In the genomic region with DNA sequence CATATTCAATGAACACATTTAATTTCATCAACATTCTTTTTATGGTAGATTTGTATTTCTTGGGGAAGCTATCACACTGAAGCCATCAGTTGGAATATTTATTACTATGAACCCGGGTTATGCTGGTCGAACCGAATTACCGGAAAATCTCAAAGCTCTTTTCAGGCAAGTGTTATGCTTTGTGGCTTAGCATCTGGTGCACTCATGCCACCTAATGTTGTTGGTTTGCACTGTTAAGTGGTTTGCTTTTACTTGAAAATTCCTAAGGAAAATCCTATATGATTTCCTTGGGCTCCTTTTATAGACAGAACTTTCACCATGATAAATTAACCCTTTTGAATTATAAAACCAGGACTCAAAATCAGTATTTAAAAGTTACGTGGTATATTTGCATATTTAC, we compare ENCODE assay signal across 20 cellular contexts.
DNase-seq lines count a peak whose midpoint lies in the region; TF ChIP-seq lines count a peak whose summit lies in the region.
"Had no signal": no experiment of that assay in that cellular context is flagged by ENCODE, and none has a peak within 500 bp of the region (broad histone marks: within the 10 kb centered on the region; RNA-seq: fewer than 3 reads in every experiment).

No MANE protein-coding gene starts in this region.

- no peak overlapping the region for H3T11ph ChIP-seq in H9 (ENCODE audit: low read length)

- H3K36me3 ChIP-seq in parathyroid adenoma (ENCODE audit: control insufficient read depth, insufficient read depth, low read length) = peaks cover 7% of the 10 kb centered on the region
- H3K36me3 ChIP-seq: breast epithelium, thyroid gland had no signal

- H3K4me1 ChIP-seq in parathyroid adenoma (peaks cover 49% of the 10 kb centered on the region), H9 (ENCODE audit: insufficient read depth, low read length) (no peaks in the 10 kb centered on the region)
- H3K4me1 ChIP-seq: breast epithelium, thyroid gland had no signal

- no peak overlapping the region for H2BK12ac ChIP-seq in H9 (ENCODE audit: insufficient read length, low read depth, low read length)

- H3K23ac ChIP-seq in H9 (ENCODE audit: insufficient read length, low read depth, low read length) = no peak overlapping the region

- no peak overlapping the region for H2AK5ac ChIP-seq in H9 (ENCODE audit: insufficient read length, low read length)

- H3K4ac ChIP-seq in H9 (ENCODE audit: low read depth, low read length) = no peak overlapping the region

- peaks cover 21% of the 10 kb centered on the region for H3K79me2 ChIP-seq in parathyroid adenoma
- no peaks in the 10 kb centered on the region for H3K79me2 ChIP-seq in H9 (ENCODE audit: insufficient read depth, low read length)

- DNase-seq in NCI-H82 (lab: John Stamatoyannopoulos, UW) = peak; percentile 50
- no peak for DNase-seq in NCI-H82 treated with DMSO at 0.1 percent for 48 hours (lab: John Stamatoyannopoulos, UW; ENCODE audit: unreplicated experiment)
- DNase-seq in NCI-H526 treated with DMSO at 0.1 percent for 48 hours (lab: John Stamatoyannopoulos, UW) = peak; percentile 21
- no peak for DNase-seq in chondrocyte (ENCODE audit: low spot score)
- no peak for DNase-seq in stimulated activated CD8-positive, alpha-beta memory T cell treated with anti-CD3 and anti-CD28 coated beads, Interleukin-4, amount 100 ng/mL, for 48 hours
- no peak for DNase-seq in H9
- no peak for DNase-seq in activated CD4-positive, alpha-beta T cell treated with anti-CD3 and anti-CD28 coated beads, Interleukin-2, amount 10 ng/mL, durations not matched to agents 7 days and 5 days
- DNase-seq: activated naive CD4-positive, alpha-beta T cell treated with Interleukin-2 at 50 U/mL for 16 hours; Calu3; effector CD8-positive, alpha-beta T cell; GOT3; NCI-H1048; NCI-H2227 treated with DMSO at 0.1 percent for 48 hours; T-helper 1 cell; thyroid gland had no signal

- no peak overlapping the region for H3K18ac ChIP-seq in H9 (ENCODE audit: insufficient read length, low read depth, low read length)

- no peaks in the 10 kb centered on the region for H4K20me1 ChIP-seq in H9 (ENCODE audit: control insufficient read depth, insufficient read depth, insufficient read length)

- H3K36me3 Mint-ChIP-seq in chondrocyte (ENCODE audit: low read depth) (no peaks in the 10 kb centered on the region), H9 (ENCODE audit: insufficient read depth in 1 of 3, low read depth in 3 of 3) (peaks cover 0 to 9% (median 3%) of the 10 kb centered on the region in 3 experiments; a peak in 4 of 7 replicates)
- H3K36me3 Mint-ChIP-seq in activated CD4-positive, alpha-beta T cell treated with anti-CD3 and anti-CD28 coated beads, Interleukin-2, amount 10 ng/mL, durations not matched to agents 7 days and 5 days (ENCODE audit: low read depth) = no peaks in the 10 kb centered on the region

- H3K23me2 ChIP-seq in H9 (ENCODE audit: insufficient read length, low read depth, low read length, poor library complexity, severe bottlenecking) = no peaks in the 10 kb centered on the region

- no peak overlapping the region for H4K5ac ChIP-seq in H9 (ENCODE audit: insufficient read length, low read depth, low read length)

- no peak overlapping the region for H2AFZ ChIP-seq in parathyroid adenoma
- H2AFZ ChIP-seq in H9 (ENCODE audit: low read length) = no peak overlapping the region

- no peak overlapping the region for H4K8ac ChIP-seq in H9 (replicated peaks; ENCODE audit: insufficient read length, low read depth, low read length)

- H3K27ac ChIP-seq in parathyroid adenoma (peak overlapping the region; percentile 92), H9 (ENCODE audit: insufficient read length, low read depth, low read length) (no peak overlapping the region)
- H3K27ac ChIP-seq: breast epithelium, thyroid gland had no signal

- no peak overlapping the region for H2BK20ac ChIP-seq in H9 (ENCODE audit: low read depth, low read length, poor library complexity, severe bottlenecking)

- H2BK120ac ChIP-seq in H9 (ENCODE audit: low read depth, low read length, poor library complexity, severe bottlenecking) = no peak overlapping the region

- no peak overlapping the region for H3K14ac ChIP-seq in H9 (ENCODE audit: insufficient read depth, low read length)

- no peak overlapping the region for H3K56ac ChIP-seq in H9 (ENCODE audit: insufficient read length, low read depth, low read length)

- H3K27me3 Mint-ChIP-seq in chondrocyte (ENCODE audit: low read depth) (peaks cover 3% of the 10 kb centered on the region), H9 (ENCODE audit: low read depth) (no peaks in the 10 kb centered on the region)
- no peaks in the 10 kb centered on the region for H3K27me3 Mint-ChIP-seq in activated CD4-positive, alpha-beta T cell treated with anti-CD3 and anti-CD28 coated beads, Interleukin-2, amount 10 ng/mL, durations not matched to agents 7 days and 5 days

- no peak overlapping the region for H3K4me3 Mint-ChIP-seq in chondrocyte (ENCODE audit: unreplicated experiment)
- no peak overlapping the region for H3K4me3 Mint-ChIP-seq in H9
- H3K4me3 Mint-ChIP-seq in activated CD4-positive, alpha-beta T cell treated with anti-CD3 and anti-CD28 coated beads, Interleukin-2, amount 10 ng/mL, durations not matched to agents 7 days and 5 days = no peak overlapping the region
- H3K4me3 Mint-ChIP-seq: neural crest cell, WTC11 had no signal

- H3K4me1 Mint-ChIP-seq in chondrocyte (ENCODE audit: low read depth) (no peaks in the 10 kb centered on the region), H9 (peaks cover 10 to 12% of the 10 kb centered on the region in 2 experiments)
- no peaks in the 10 kb centered on the region for H3K4me1 Mint-ChIP-seq in activated CD4-positive, alpha-beta T cell treated with anti-CD3 and anti-CD28 coated beads, Interleukin-2, amount 10 ng/mL, durations not matched to agents 7 days and 5 days
- H3K4me1 Mint-ChIP-seq: neural crest cell had no signal

- H3K27ac Mint-ChIP-seq in chondrocyte (ENCODE audit: unreplicated experiment) (no peak overlapping the region), H9 (no peak overlapping the region)
- H3K27ac Mint-ChIP-seq in activated CD4-positive, alpha-beta T cell treated with anti-CD3 and anti-CD28 coated beads, Interleukin-2, amount 10 ng/mL, durations not matched to agents 7 days and 5 days = no peak overlapping the region
- H3K27ac Mint-ChIP-seq: WTC11 had no signal

- H3K9me3 Mint-ChIP-seq in chondrocyte (ENCODE audit: low read depth) (peaks cover 3% of the 10 kb centered on the region), H9 (peaks cover 4 to 7% of the 10 kb centered on the region in 2 experiments; a peak in 3 of 5 replicates)
- H3K9me3 Mint-ChIP-seq in activated CD4-positive, alpha-beta T cell treated with anti-CD3 and anti-CD28 coated beads, Interleukin-2, amount 10 ng/mL, durations not matched to agents 7 days and 5 days = no peaks in the 10 kb centered on the region

- CTCF ChIA-PET in activated CD4-positive, alpha-beta T cell treated with anti-CD3 and anti-CD28 coated beads, Interleukin-2, amount 10 ng/mL, durations not matched to agents 7 days and 5 days (lab: Charles Lee) = no interaction called here

- POLR2A ChIA-PET in activated CD4-positive, alpha-beta T cell treated with anti-CD3 and anti-CD28 coated beads, Interleukin-2, amount 10 ng/mL, durations not matched to agents 7 days and 5 days (lab: Charles Lee) = no interaction called here

- TF ChIP-seq CTCF in chondrocyte (IDR thresholded peaks at IDR 0.05) (peak; percentile 47), parathyroid adenoma (IDR thresholded peaks at IDR 0.05) (peak; percentile 51), H9 (conservative IDR thresholded peaks at IDR 0.05) (no peak)

- H3K9ac ChIP-seq in parathyroid adenoma = no peak overlapping the region
- no peak overlapping the region for H3K9ac ChIP-seq in H9 (ENCODE audit: extremely low read depth, insufficient read length, low read length)

- H3K79me1 ChIP-seq in H9 (ENCODE audit: insufficient read depth, low read depth, low read length, poor library complexity, severe bottlenecking) = no peaks in the 10 kb centered on the region

- H3K4me2 ChIP-seq in parathyroid adenoma (ENCODE audit: low read length) = no peak overlapping the region
- H3K4me2 ChIP-seq in H9 (ENCODE audit: insufficient read depth, insufficient read length, low read length) = no peak overlapping the region

- no peak overlapping the region for H4K91ac ChIP-seq in H9 (ENCODE audit: insufficient read length, low read depth, low read length)

- H3K9me3 ChIP-seq in parathyroid adenoma (ENCODE audit: control insufficient read depth, low read length) = no peaks in the 10 kb centered on the region
- no peaks in the 10 kb centered on the region for H3K9me3 ChIP-seq in H9 (ENCODE audit: control insufficient read depth, low read depth, low read length)
- H3K9me3 ChIP-seq: breast epithelium, thyroid gland had no signal

- no peak overlapping the region for H2BK15ac ChIP-seq in H9 (ENCODE audit: low read depth, low read length)

- H3K27me3 ChIP-seq in parathyroid adenoma (ENCODE audit: control insufficient read depth, insufficient read depth, low read length) = no peaks in the 10 kb centered on the region
- no peaks in the 10 kb centered on the region for H3K27me3 ChIP-seq in H9 (ENCODE audit: insufficient read depth, low read length)
- H3K27me3 ChIP-seq: breast epithelium, thyroid gland had no signal

- H3K4me3 ChIP-seq in parathyroid adenoma (ENCODE audit: low read depth, low read length) = no peak overlapping the region
- H3K4me3 ChIP-seq: breast epithelium, lung, thyroid gland had no signal

- no peak overlapping the region for H2BK5ac ChIP-seq in H9 (ENCODE audit: insufficient read length, low read length)

- WGBS in H9 (ENCODE audit: extremely low coverage, insufficient read length, low lambda C conversion rate) = no CpG with 5 or more reads among the region's 5 CpGs

Comparison
In these comparisons a context has a peak if more than half of its experiments do, and no peak if none do; other contexts are left out.
1. DNase-seq: peak in NCI-H82 (single experiment) and NCI-H526 treated with DMSO at 0.1 percent for 48 hours (single experiment); none in NCI-H82 treated with DMSO at 0.1 percent for 48 hours (single experiment), chondrocyte (single experiment), stimulated activated CD8-positive, alpha-beta memory T cell treated with anti-CD3 and anti-CD28 coated beads, Interleukin-4, amount 100 ng/mL, for 48 hours (single experiment), H9 (single experiment) and activated CD4-positive, alpha-beta T cell treated with anti-CD3 and anti-CD28 coated beads, Interleukin-2, amount 10 ng/mL, durations not matched to agents 7 days and 5 days (single experiment).